ENCODE assay signal across 21 cellular contexts in genomic region chr7:112635742-112636141, GRCh38.
"Had no signal": no experiment of that assay in that cellular context is flagged by ENCODE, and none has a peak within 500 bp of the region (broad histone marks: within the 10 kb centered on the region; RNA-seq: fewer than 3 reads in every experiment).

No MANE protein-coding gene starts in this region.

- H3K27ac ChIP-seq: SJCRH30 had no signal

- ATAC-seq: Panc1, PC-3, Right ventricle myocardium inferior, SK-N-SH treated with all-trans-retinoic acid at 6 μM for 48 hours had no signal

- H3K4me3 ChIP-seq: MG63, SJCRH30 had no signal

- H3K27me3 ChIP-seq: MG63, SJCRH30 had no signal

- H3K9me3 ChIP-seq: MG63, SJCRH30 had no signal

- DNase-seq: Karpas-422, KG1, MG63, NCI-H1092 treated with DMSO at 0.1 percent for 48 hours, NCI-H1436, NCI-H187 treated with DMSO at 0.1 percent for 48 hours, NCI-H2029 treated with DMSO at 0.1 percent for 48 hours, NCI-H2171, NCI-H226, NCI-H446, NCI-H510A, NCI-H524 treated with DMSO at 0.1 percent for 48 hours, NCI-H69, NCI-H774, PC-3, SHP77 treated with DMSO at 0.1 percent for 48 hours, SJCRH30, T-helper 1 cell had no signal

- H3K36me3 ChIP-seq: MG63, SJCRH30 had no signal

- H3K4me1 ChIP-seq: SJCRH30 had no signal
